In genomic region chr12:85874064-85874463, GRCh38 we compare ENCODE assay signal across 10 cellular contexts. TPM values are rescaled to one million over a fixed set of nuclear protein-coding genes. Genes with fewer than 3 reads are reported as not detected.
DNase-seq lines count a peak whose midpoint lies in the region; ATAC-seq and TF ChIP-seq lines count a peak whose summit lies in the region.
"Had no signal": no experiment of that assay in that cellular context is flagged by ENCODE, and none has a peak within 500 bp of the region (broad histone marks: within the 10 kb centered on the region; RNA-seq: fewer than 3 reads in every experiment).

TSS of gene NTS (plus strand) at chr12:85874295. CDS start at chr12:85874404, 109 bp downstream.

- H3K4me2 ChIP-seq in smooth muscle cell, result peak within 1 kb of the TSS; percentile 38

- DNase-seq in stimulated activated naive CD8-positive, alpha-beta T cell treated with anti-CD3 and anti-CD28 coated beads, Interleukin-15, amount 100 ng/mL, for 72 hours, result no peak
- no peak for DNase-seq in stimulated activated naive CD8-positive, alpha-beta T cell treated with anti-CD3 and anti-CD28 coated beads, Interleukin-15, Interleukin-2, amounts not matched to agents 100 U/mL and 50 U/mL, for 24 hours
- DNase-seq in smooth muscle cell (lab: John Stamatoyannopoulos, UW; ENCODE audit: unreplicated experiment) (no peak), ureter (ENCODE audit: low spot score) (no peak), hypothalamus (lab: John Stamatoyannopoulos, UW) (no peak), HuH-7 (ENCODE audit: low spot score) (no peak)
- DNase-seq: CD4-positive, CD25-positive, alpha-beta regulatory T cell had no signal

- H3K9me3 Mint-ChIP-seq in stimulated activated naive CD8-positive, alpha-beta T cell treated with anti-CD3 and anti-CD28 coated beads, Interleukin-15, amount 100 ng/mL, for 72 hours, result no peaks in the 10 kb centered on the region

- no peak within 1 kb of the TSS for H3K4me3 ChIP-seq in smooth muscle cell

- no peaks in the 10 kb centered on the region for H3K36me3 ChIP-seq in smooth muscle cell (ENCODE audit: low read depth)

- no peak within 1 kb of the TSS for H3K27ac Mint-ChIP-seq in stimulated activated naive CD8-positive, alpha-beta T cell treated with anti-CD3 and anti-CD28 coated beads, Interleukin-15, amount 100 ng/mL, for 72 hours
- H3K27ac Mint-ChIP-seq: CD4-positive, CD25-positive, alpha-beta regulatory T cell had no signal

- no peaks in the 10 kb centered on the region for H3F3A ChIP-seq in smooth muscle cell (ENCODE audit: low read depth)

- H2AFZ ChIP-seq in smooth muscle cell (ENCODE audit: low read depth), result peak within 1 kb of the TSS; percentile 54

- TF ChIP-seq CTCF in smooth muscle cell (IDR thresholded peaks at IDR 0.05; ENCODE audit: borderline replicate concordance, insufficient read depth, poor library complexity, severe bottlenecking), result no peak

- H3K4me1 Mint-ChIP-seq in stimulated activated naive CD8-positive, alpha-beta T cell treated with anti-CD3 and anti-CD28 coated beads, Interleukin-15, amount 100 ng/mL, for 72 hours, result no peaks in the 10 kb centered on the region
- H3K4me1 Mint-ChIP-seq: CD4-positive, CD25-positive, alpha-beta regulatory T cell had no signal

- no peaks in the 10 kb centered on the region for H3K4me1 ChIP-seq in smooth muscle cell (ENCODE audit: low read depth)

- H3K4me3 Mint-ChIP-seq in stimulated activated naive CD8-positive, alpha-beta T cell treated with anti-CD3 and anti-CD28 coated beads, Interleukin-15, amount 100 ng/mL, for 72 hours, result no peak within 1 kb of the TSS
- H3K4me3 Mint-ChIP-seq: CD4-positive, CD25-positive, alpha-beta regulatory T cell had no signal

- no peaks in the 10 kb centered on the region for H3K27me3 ChIP-seq in smooth muscle cell (ENCODE audit: low read depth)

- no peak within 1 kb of the TSS for H3K27ac ChIP-seq in smooth muscle cell (ENCODE audit: low read depth)
- H3K27ac ChIP-seq: VCaP had no signal

- H3K9me3 ChIP-seq in smooth muscle cell (replicated peaks; ENCODE audit: low read depth), result no peaks in the 10 kb centered on the region

- ATAC-seq in stimulated activated naive CD8-positive, alpha-beta T cell treated with anti-CD3 and anti-CD28 coated beads, Interleukin-15, amount 100 ng/mL, for 72 hours, result peak; percentile 26
- ATAC-seq in stimulated activated naive CD8-positive, alpha-beta T cell treated with anti-CD3 and anti-CD28 coated beads, Interleukin-15, Interleukin-2, amounts not matched to agents 100 U/mL and 50 U/mL, for 24 hours, result no peak
- ATAC-seq in HG03432 (IDR thresholded peaks at IDR 0.05; ENCODE audit: unreplicated experiment), result peak; percentile 90
- ATAC-seq in SK-N-SH treated with all-trans-retinoic acid at 6 μM for 48 hours, result peak; percentile 70

- no peaks in the 10 kb centered on the region for H4K20me1 ChIP-seq in smooth muscle cell (ENCODE audit: low read depth)

- H3K9ac ChIP-seq in smooth muscle cell (ENCODE audit: low read depth), result no peak within 1 kb of the TSS

- WGBS in smooth muscle cell (ENCODE audit: low lambda C conversion rate), result 0% methylated on average over 2 of the region's 2 CpGs

- H3K79me2 ChIP-seq in smooth muscle cell (ENCODE audit: low read depth), result no peaks in the 10 kb centered on the region

- H3K27me3 Mint-ChIP-seq in stimulated activated naive CD8-positive, alpha-beta T cell treated with anti-CD3 and anti-CD28 coated beads, Interleukin-15, amount 100 ng/mL, for 72 hours, result peaks cover 3% of the 10 kb centered on the region
- H3K27me3 Mint-ChIP-seq: CD4-positive, CD25-positive, alpha-beta regulatory T cell had no signal

TF ChIP-seq in SK-N-SH treated with all-trans-retinoic acid at 6 μM for 48 hours, 23 proteins besides CTCF, POLR2A, EP300 and RAD21:
- TF ChIP-seq ESRRG (CRISPR knock-in tag; IDR thresholded peaks at IDR 0.05) (no peak), ZNF70 (CRISPR knock-in tag; IDR thresholded peaks at IDR 0.05) (no peak), ZNF565 (CRISPR knock-in tag; conservative IDR thresholded peaks at IDR 0.05; ENCODE audit: low read depth) (no peak), SNAI2 (CRISPR knock-in tag; IDR thresholded peaks at IDR 0.05) (no peak), CREB5 (CRISPR knock-in tag; IDR thresholded peaks at IDR 0.05; ENCODE audit: low read depth) (no peak), CSRNP3 (CRISPR knock-in tag; IDR thresholded peaks at IDR 0.05) (no peak), ARNTL (CRISPR knock-in tag; IDR thresholded peaks at IDR 0.05; ENCODE audit: borderline replicate concordance, low read depth) (no peak), BACH2 (CRISPR knock-in tag; IDR thresholded peaks at IDR 0.05; ENCODE audit: borderline replicate concordance) (no peak), TCF4 (CRISPR knock-in tag; IDR thresholded peaks at IDR 0.05; ENCODE audit: borderline replicate concordance) (no peak), ZC3H10 (CRISPR knock-in tag; IDR thresholded peaks at IDR 0.05) (no peak), CSDC2 (CRISPR knock-in tag; IDR thresholded peaks at IDR 0.05) (no peak), TSHZ2 (CRISPR knock-in tag; IDR thresholded peaks at IDR 0.05) (no peak), GLIS3 (CRISPR knock-in tag; IDR thresholded peaks at IDR 0.05) (no peak), ZFP3 (CRISPR knock-in tag; IDR thresholded peaks at IDR 0.05) (no peak), OSR1 (CRISPR knock-in tag; IDR thresholded peaks at IDR 0.05) (no peak), POU6F1 (CRISPR knock-in tag; IDR thresholded peaks at IDR 0.05; ENCODE audit: borderline replicate concordance, low read depth) (no peak), RARB (CRISPR knock-in tag; IDR thresholded peaks at IDR 0.05) (no peak), ISL1 (CRISPR knock-in tag; IDR thresholded peaks at IDR 0.05) (no peak)

RNA-seq across cellular contexts. Expression of gene NTS, which starts in this region (rescaled TPM):
- not detected in 2 replicates for total RNA-seq in smooth muscle cell
- not detected in 2 replicates for polyA plus RNA-seq in smooth muscle cell
- total RNA-seq in ureter, result not detected
- total RNA-seq: CD4-positive, CD25-positive, alpha-beta regulatory T cell had no signal
- polyA plus RNA-seq: CD4-positive, CD25-positive, alpha-beta regulatory T cell had no signal
